In the genomic region with DNA sequence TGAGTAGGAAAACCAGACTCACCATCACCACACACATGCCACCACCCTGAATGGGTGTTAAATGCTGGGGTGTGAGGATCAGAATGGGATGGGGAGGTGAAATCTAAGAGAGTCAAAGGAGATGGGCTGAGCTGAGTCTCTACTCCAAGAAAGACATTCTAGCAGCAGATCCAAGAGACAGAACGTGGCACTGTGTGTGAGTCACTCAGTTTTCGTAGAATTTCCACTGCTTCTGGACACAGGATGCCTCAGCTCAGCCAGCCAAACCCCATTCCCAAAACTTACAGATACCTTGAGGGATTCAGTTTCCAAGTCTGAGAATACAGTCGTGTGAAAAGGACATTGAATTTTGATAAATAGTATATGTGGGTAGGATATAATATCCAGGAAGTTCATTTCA, we compare ENCODE assay signal across 1 cellular context.
TF ChIP-seq lines count a peak whose summit lies in the region.

No MANE protein-coding gene starts in this region.

TF ChIP-seq in K562, 482 proteins besides CTCF, POLR2A, EP300 and RAD21:
- TF ChIP-seq JUN (IDR thresholded peaks at IDR 0.05; ENCODE audit: borderline replicate concordance, low read depth, low read length) (no peak), JUN (CRISPR knock-in tag; IDR thresholded peaks at IDR 0.05; ENCODE audit: borderline replicate concordance) (no peak), RFX7 (CRISPR knock-in tag; IDR thresholded peaks at IDR 0.05) (no peak), MECOM (CRISPR knock-in tag; IDR thresholded peaks at IDR 0.05) (no peak), JUND (IDR thresholded peaks at IDR 0.05; ENCODE audit: borderline replicate concordance, low read depth, low read length) (peak; percentile 61; the same call in 1 of the 2 replicates), JUND (tag; IDR thresholded peaks at IDR 0.05; ENCODE audit: borderline replicate concordance, low read depth, low read length) (no peak), ZNF589 (CRISPR knock-in tag; IDR thresholded peaks at IDR 0.05; ENCODE audit: low read depth) (no peak), FOSL1 (tag; conservative IDR thresholded peaks at IDR 0.05) (peak; percentile 61; the same call in 1 of the 2 replicates), CREM (IDR thresholded peaks at IDR 0.05; ENCODE audit: low read depth) (no peak)
- TF ChIP-seq, protein P1, sequence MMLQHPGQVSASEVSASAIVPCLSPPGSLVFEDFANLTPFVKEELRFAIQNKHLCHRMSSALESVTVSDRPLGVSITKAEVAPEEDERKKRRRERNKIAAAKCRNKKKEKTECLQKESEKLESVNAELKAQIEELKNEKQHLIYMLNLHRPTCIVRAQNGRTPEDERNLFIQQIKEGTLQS (IDR thresholded peaks at IDR 0.05), result 0 out of 2 replicates have a peak, but pooled peaks have one; percentile 29
- TF ChIP-seq, protein P1 (CRISPR knock-in tag; conservative IDR thresholded peaks at IDR 0.05), result no peak
